1 cellular context compared by ENCODE assay signal in the genomic region with DNA sequence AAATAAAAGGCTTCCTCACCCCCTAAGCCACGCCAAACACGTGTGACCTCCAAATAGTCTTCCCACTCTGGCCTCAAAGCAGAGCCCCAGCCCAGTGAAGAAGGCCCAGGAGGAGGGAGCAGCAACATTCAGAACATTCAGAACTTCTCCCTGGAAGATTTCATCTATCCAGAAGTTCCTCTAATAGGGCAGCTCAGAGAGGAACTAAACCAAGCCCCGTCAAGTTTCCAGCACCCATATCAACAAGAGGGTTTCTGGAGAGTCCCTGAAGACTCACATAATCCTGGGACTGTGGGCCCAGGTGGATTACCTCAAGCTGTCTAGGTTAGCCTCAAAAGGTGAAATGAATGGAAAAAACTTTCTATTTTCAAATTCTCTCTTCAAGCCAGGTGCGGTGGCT.
TF ChIP-seq lines count a peak whose summit lies in the region.

No MANE protein-coding gene starts in this region.

TF ChIP-seq in K562, 482 proteins besides CTCF, POLR2A, EP300 and RAD21 (continued from another document):
- peak; percentile 67; the same call in 1 of the 2 replicates for TF ChIP-seq SPI1 (IDR thresholded peaks at IDR 0.05; ENCODE audit: borderline replicate concordance, low read depth, low read length)
- TF ChIP-seq, protein P1, sequence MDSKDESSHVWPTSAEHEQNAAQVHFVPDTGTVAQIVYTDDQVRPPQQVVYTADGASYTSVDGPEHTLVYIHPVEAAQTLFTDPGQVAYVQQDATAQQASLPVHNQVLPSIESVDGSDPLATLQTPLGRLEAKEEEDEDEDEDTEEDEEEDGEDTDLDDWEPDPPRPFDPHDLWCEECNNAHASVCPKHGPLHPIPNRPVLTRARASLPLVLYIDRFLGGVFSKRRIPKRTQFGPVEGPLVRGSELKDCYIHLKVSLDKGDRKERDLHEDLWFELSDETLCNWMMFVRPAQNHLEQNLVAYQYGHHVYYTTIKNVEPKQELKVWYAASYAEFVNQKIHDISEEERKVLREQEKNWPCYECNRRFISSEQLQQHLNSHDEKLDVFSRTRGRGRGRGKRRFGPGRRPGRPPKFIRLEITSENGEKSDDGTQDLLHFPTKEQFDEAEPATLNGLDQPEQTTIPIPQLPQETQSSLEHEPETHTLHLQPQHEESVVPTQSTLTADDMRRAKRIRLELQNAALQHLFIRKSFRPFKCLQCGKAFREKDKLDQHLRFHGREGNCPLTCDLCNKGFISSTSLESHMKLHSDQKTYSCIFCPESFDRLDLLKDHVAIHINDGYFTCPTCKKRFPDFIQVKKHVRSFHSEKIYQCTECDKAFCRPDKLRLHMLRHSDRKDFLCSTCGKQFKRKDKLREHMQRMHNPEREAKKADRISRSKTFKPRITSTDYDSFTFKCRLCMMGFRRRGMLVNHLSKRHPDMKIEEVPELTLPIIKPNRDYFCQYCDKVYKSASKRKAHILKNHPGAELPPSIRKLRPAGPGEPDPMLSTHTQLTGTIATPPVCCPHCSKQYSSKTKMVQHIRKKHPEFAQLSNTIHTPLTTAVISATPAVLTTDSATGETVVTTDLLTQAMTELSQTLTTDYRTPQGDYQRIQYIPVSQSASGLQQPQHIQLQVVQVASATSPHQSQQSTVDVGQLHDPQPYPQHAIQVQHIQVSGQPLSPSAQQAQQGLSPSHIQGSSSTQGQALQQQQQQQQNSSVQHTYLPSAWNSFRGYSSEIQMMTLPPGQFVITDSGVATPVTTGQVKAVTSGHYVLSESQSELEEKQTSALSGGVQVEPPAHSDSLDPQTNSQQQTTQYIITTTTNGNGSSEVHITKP (IDR thresholded peaks at IDR 0.05; ENCODE audit: partially characterized antibody) = no peak
- TF ChIP-seq, protein P2, sequence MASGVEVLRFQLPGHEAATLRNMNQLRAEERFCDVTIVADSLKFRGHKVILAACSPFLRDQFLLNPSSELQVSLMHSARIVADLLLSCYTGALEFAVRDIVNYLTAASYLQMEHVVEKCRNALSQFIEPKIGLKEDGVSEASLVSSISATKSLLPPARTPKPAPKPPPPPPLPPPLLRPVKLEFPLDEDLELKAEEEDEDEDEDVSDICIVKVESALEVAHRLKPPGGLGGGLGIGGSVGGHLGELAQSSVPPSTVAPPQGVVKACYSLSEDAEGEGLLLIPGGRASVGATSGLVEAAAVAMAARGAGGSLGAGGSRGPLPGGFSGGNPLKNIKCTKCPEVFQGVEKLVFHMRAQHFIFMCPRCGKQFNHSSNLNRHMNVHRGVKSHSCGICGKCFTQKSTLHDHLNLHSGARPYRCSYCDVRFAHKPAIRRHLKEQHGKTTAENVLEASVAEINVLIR (CRISPR knock-in tag; IDR thresholded peaks at IDR 0.05) = no peak
